Comparison of ENCODE assay signal across 18 cellular contexts in genomic region chr1:79808816-79809475, GRCh38.
DNase-seq lines count a peak whose midpoint lies in the region; ATAC-seq, FAIRE-seq and TF ChIP-seq lines count a peak whose summit lies in the region.
"Had no signal": no experiment of that assay in that cellular context is flagged by ENCODE, and none has a peak within 500 bp of the region (broad histone marks: within the 10 kb centered on the region; RNA-seq: fewer than 3 reads in every experiment).

No MANE protein-coding gene starts in this region.

- no peaks in the 10 kb centered on the region for H3F3A ChIP-seq in SU-DHL-6 (ENCODE audit: insufficient read depth)

- peaks cover 20% of the 10 kb centered on the region for H3K9me3 Mint-ChIP-seq in activated T-helper 17 cell treated with anti-CD3 and anti-CD28 coated beads, Interleukin-2, amount 50 U/mL, for 72 hours
- peaks cover 6% of the 10 kb centered on the region for H3K9me3 Mint-ChIP-seq in chondrocyte (ENCODE audit: low read depth)

- no peak overlapping the region for H3K27ac ChIP-seq in HepG2 (ENCODE audit: extremely low read length, insufficient read depth, low read length)
- H3K27ac ChIP-seq in right lobe of liver: no peak overlapping the region
- H3K27ac ChIP-seq in SU-DHL-6 (ENCODE audit: low read depth, low read length): no peak overlapping the region
- H3K27ac ChIP-seq: 22Rv1, BLaER1, GM23248 had no signal

- H3K9ac ChIP-seq in HepG2 (ENCODE audit: insufficient read depth, low read depth, low read length) (no peak overlapping the region), SU-DHL-6 (ENCODE audit: low read length) (no peak overlapping the region)
- H3K9ac ChIP-seq: BLaER1, GM23248 had no signal

- H3K27me3 Mint-ChIP-seq in activated T-helper 17 cell treated with anti-CD3 and anti-CD28 coated beads, Interleukin-2, amount 50 U/mL, for 72 hours: no peaks in the 10 kb centered on the region
- H3K27me3 Mint-ChIP-seq in chondrocyte (ENCODE audit: low read depth): no peaks in the 10 kb centered on the region
- H3K27me3 Mint-ChIP-seq: CD4-positive, alpha-beta memory T cell had no signal

- in situ Hi-C loops in HepG2 (cut with HindIII; ENCODE audit: extremely low pct_ligation_motif_present, low pct_unique_long_range_greater_than_20kb): no loop called here

- BruUV-seq in HepG2 (replicated peaks; lab: Mats Ljungman, UMichigan): no TSS peak

- no peak for TF ChIP-seq RAD21 in HepG2 (CRISPR knock-in tag; IDR thresholded peaks at IDR 0.05)

- no peak for TF ChIP-seq CTCF in HepG2 (CRISPR knock-in tag; IDR thresholded peaks at IDR 0.05)
- TF ChIP-seq CTCF in right lobe of liver (IDR thresholded peaks at IDR 0.05): no peak
- TF ChIP-seq CTCF in SU-DHL-6 (IDR thresholded peaks at IDR 0.05; ENCODE audit: insufficient read depth, low read length, poor library complexity, severe bottlenecking): no peak
- no peak for TF ChIP-seq CTCF in chondrocyte (IDR thresholded peaks at IDR 0.05)

- no peaks in the 10 kb centered on the region for H3K36me3 Mint-ChIP-seq in activated T-helper 17 cell treated with anti-CD3 and anti-CD28 coated beads, Interleukin-2, amount 50 U/mL, for 72 hours (ENCODE audit: low read depth)
- H3K36me3 Mint-ChIP-seq in chondrocyte (ENCODE audit: low read depth): no peaks in the 10 kb centered on the region
- H3K36me3 Mint-ChIP-seq: CD14-positive monocyte; CD4-positive, alpha-beta memory T cell had no signal

- H2AFZ ChIP-seq in HepG2 (ENCODE audit: low read length): no peak overlapping the region
- peak overlapping the region; percentile 21 for H2AFZ ChIP-seq in SU-DHL-6 (ENCODE audit: low read depth, low read length, severe bottlenecking)
- H2AFZ ChIP-seq: GM23248 had no signal

- intact Hi-C loops in HepG2 (cut with micrococcal nuclease; ENCODE audit: unreplicated experiment) (no loop called here), right lobe of liver (cut with DNase I) (no loop called here)

- H3K4me3 Mint-ChIP-seq in activated T-helper 17 cell treated with anti-CD3 and anti-CD28 coated beads, Interleukin-2, amount 50 U/mL, for 72 hours: no peak overlapping the region
- H3K4me3 Mint-ChIP-seq in chondrocyte (ENCODE audit: unreplicated experiment): no peak overlapping the region
- H3K4me3 Mint-ChIP-seq: CD14-positive monocyte; CD4-positive, alpha-beta memory T cell had no signal

- no peaks in the 10 kb centered on the region for H3K79me2 ChIP-seq in HepG2 (ENCODE audit: insufficient read depth, low read length)
- H3K79me2 ChIP-seq in SU-DHL-6 (ENCODE audit: insufficient read depth, low read length): no peaks in the 10 kb centered on the region

- H3K4me1 ChIP-seq in HepG2 (ENCODE audit: insufficient read depth, low read length) (no peaks in the 10 kb centered on the region), right lobe of liver (no peaks in the 10 kb centered on the region)
- H3K4me1 ChIP-seq: BLaER1 had no signal

- H3K9me3 ChIP-seq in HepG2 (ENCODE audit: low read length) (peaks cover 79% of the 10 kb centered on the region), right lobe of liver (no peaks in the 10 kb centered on the region), SU-DHL-6 (ENCODE audit: insufficient read depth, low read length) (peaks cover 9% of the 10 kb centered on the region; the same call in 1 of the 2 replicates)

- H4K20me1 ChIP-seq in HepG2 (ENCODE audit: insufficient read depth, low read length): no peaks in the 10 kb centered on the region
- no peaks in the 10 kb centered on the region for H4K20me1 ChIP-seq in SU-DHL-6 (ENCODE audit: low read depth, low read length)
- H4K20me1 ChIP-seq: BLaER1 had no signal

- no peak for FAIRE-seq in HepG2 (lab: Jason Lieb, UNC)
- FAIRE-seq: H54, HTR-8/SVneo had no signal

- DNase-seq in HepG2 (ENCODE audit: low spot score) (no peak), right lobe of liver (no peak), amniotic epithelial cell (ENCODE audit: low read depth) (peak; percentile 33), chondrocyte (ENCODE audit: low spot score) (no peak)
- DNase-seq: Calu3; CD4-positive, alpha-beta memory T cell; DMS79 treated with DMSO at 0.1 percent for 48 hours; GF-D8; GM23248; HCEC 1CT had no signal

- H3K4me2 ChIP-seq in HepG2 (ENCODE audit: low read depth, low read length) (no peak overlapping the region), SU-DHL-6 (ENCODE audit: low read depth, low read length, poor library complexity, severe bottlenecking) (peak overlapping the region; percentile 4)
- H3K4me2 ChIP-seq: BLaER1 had no signal

- no peak for ATAC-seq in HepG2
- ATAC-seq in right lobe of liver: no peak
- ATAC-seq in HG03175 (IDR thresholded peaks at IDR 0.05; ENCODE audit: unreplicated experiment): no peak
- ATAC-seq in activated T-helper 17 cell treated with anti-CD3 and anti-CD28 coated beads, Interleukin-2, amount 50 U/mL, for 72 hours (replicated peaks): no peak

- TF ChIP-seq POLR2A in HepG2 (IDR thresholded peaks at IDR 0.05; ENCODE audit: insufficient read depth in 1 of 2, low read depth in 2 of 2, low read length in 2 of 2) (no peak), right lobe of liver (IDR thresholded peaks at IDR 0.05) (no peak)

- CTCF ChIA-PET in HepG2 (lab: Yijun Ruan, JAX; ENCODE audit: low intra/inter-chr PET ratio, low total read pairs): no interaction called here

- H3K4me3 ChIP-seq in HepG2 (replicated peaks in 1 of 3; ENCODE audit: insufficient read depth in 1 of 3, low read depth in 2 of 3, low read length in 3 of 3) (no peak overlapping the region), right lobe of liver (no peak overlapping the region), SU-DHL-6 (ENCODE audit: insufficient read depth, low read length, poor library complexity, severe bottlenecking) (no peak overlapping the region)
- H3K4me3 ChIP-seq: BLaER1, GM23248 had no signal

- H3K9me2 ChIP-seq in SU-DHL-6 (replicated peaks; ENCODE audit: insufficient read depth, low read length): no peaks in the 10 kb centered on the region

- H3K36me3 ChIP-seq in HepG2 (replicated peaks in 1 of 2; ENCODE audit: control insufficient read depth in 1 of 2, insufficient read depth in 2 of 2, low read length in 2 of 2): no peaks in the 10 kb centered on the region
- no peaks in the 10 kb centered on the region for H3K36me3 ChIP-seq in right lobe of liver
- no peaks in the 10 kb centered on the region for H3K36me3 ChIP-seq in SU-DHL-6 (ENCODE audit: low read length)
- H3K36me3 ChIP-seq: BLaER1 had no signal

- no peaks in the 10 kb centered on the region for H3K27me3 ChIP-seq in HepG2 (ENCODE audit: control insufficient read depth in 1 of 2, insufficient read depth in 2 of 2, low read length in 2 of 2)
- no peaks in the 10 kb centered on the region for H3K27me3 ChIP-seq in right lobe of liver
- H3K27me3 ChIP-seq in SU-DHL-6 (ENCODE audit: low read length): no peaks in the 10 kb centered on the region
- H3K27me3 ChIP-seq: BLaER1 had no signal

- no peak overlapping the region for H3K27ac Mint-ChIP-seq in activated T-helper 17 cell treated with anti-CD3 and anti-CD28 coated beads, Interleukin-2, amount 50 U/mL, for 72 hours
- no peak overlapping the region for H3K27ac Mint-ChIP-seq in chondrocyte (ENCODE audit: unreplicated experiment)
- H3K27ac Mint-ChIP-seq: CD14-positive monocyte; CD4-positive, alpha-beta memory T cell had no signal

- POLR2A ChIA-PET in HepG2 (lab: Yijun Ruan, JAX): no interaction called here

- H3K4me1 Mint-ChIP-seq in activated T-helper 17 cell treated with anti-CD3 and anti-CD28 coated beads, Interleukin-2, amount 50 U/mL, for 72 hours: no peaks in the 10 kb centered on the region
- H3K4me1 Mint-ChIP-seq in chondrocyte (ENCODE audit: low read depth): peaks cover 14% of the 10 kb centered on the region
- H3K4me1 Mint-ChIP-seq: CD14-positive monocyte; CD4-positive, alpha-beta memory T cell had no signal

- WGBS in HepG2 (ENCODE audit: low lambda C conversion rate): 4% methylated on average over 3 of the region's 3 CpGs
- WGBS in right lobe of liver (ENCODE audit: insufficient coverage, low coverage, low lambda C conversion rate, missing lambda C conversion rate): 42% methylated on average over 3 of the region's 3 CpGs

- TF ChIP-seq EP300 in HepG2 (IDR thresholded peaks at IDR 0.05; ENCODE audit: low read depth in 2 of 2, low read length in 2 of 2) (no peak), HepG2 (CRISPR knock-in tag; IDR thresholded peaks at IDR 0.05; ENCODE audit: borderline replicate concordance) (no peak)

TF ChIP-seq in HepG2, 621 proteins besides CTCF, POLR2A, EP300 and RAD21:
- TF ChIP-seq KLF9 (CRISPR knock-in tag; IDR thresholded peaks at IDR 0.05; ENCODE audit: low read depth) (no peak), MAFK (conservative IDR thresholded peaks at IDR 0.05 in 1 of 2, IDR thresholded peaks at IDR 0.05 in 1 of 2; ENCODE audit: low read length in 2 of 2) (peak; percentile 58 to 82; a peak in 3 of 4 replicates), ZBTB3 (CRISPR knock-in tag; IDR thresholded peaks at IDR 0.05; ENCODE audit: borderline replicate concordance, low read depth) (no peak), ZZZ3 (CRISPR knock-in tag; IDR thresholded peaks at IDR 0.05; ENCODE audit: borderline replicate concordance) (no peak), MAFF (IDR thresholded peaks at IDR 0.05; ENCODE audit: low read depth, low read length) (peak; percentile 81), ZNF629 (CRISPR knock-in tag; conservative IDR thresholded peaks at IDR 0.05) (no peak)
